Comparison of ENCODE assay signal across 11 cellular contexts in genomic region chr17:81517009-81517338, GRCh38. TPM values are rescaled to one million over a fixed set of nuclear protein-coding genes. Genes with fewer than 3 reads are reported as not detected.
A peak's percentile ranks its signal among the peaks of the same experiment; 100 is the strongest.
DNase-seq lines count a peak whose midpoint lies in the region; ATAC-seq, FAIRE-seq and TF ChIP-seq lines count a peak whose summit lies in the region.
"Had no signal": no experiment of that assay in that cellular context is flagged by ENCODE, and none has a peak within 500 bp of the region (broad histone marks: within the 10 kb centered on the region; RNA-seq: fewer than 3 reads in every experiment).

No MANE protein-coding gene starts in this region.

- peak overlapping the region; percentile 87 for H3K4me2 ChIP-seq in A549

- H3K27me3 Mint-ChIP-seq in IgD-negative memory B cell (no peaks in the 10 kb centered on the region), naive B cell (no peaks in the 10 kb centered on the region)
- H3K27me3 Mint-ChIP-seq in central memory CD8-positive, alpha-beta T cell: no peaks in the 10 kb centered on the region

- no peak for TF ChIP-seq RAD21 in A549 (conservative IDR thresholded peaks at IDR 0.05 in 1 of 2, IDR thresholded peaks at IDR 0.05 in 1 of 2)

- TF ChIP-seq CTCF in A549 (IDR thresholded peaks at IDR 0.05): no peak

- CTCF ChIA-PET in A549 (lab: Yijun Ruan, JAX): interaction anchor here (0.6 to 4.5 kb wide), 6 partner anchors 8 to 225 kb away, joined by 3 to 30 read pairs (median 6); no protein-coding TSS in a partner anchor

- H3K4me3 Mint-ChIP-seq in IgD-negative memory B cell (peak overlapping the region; percentile 89 to 96 (median 94)), naive B cell (peak overlapping the region; percentile 93 to 97 (median 96))
- H3K4me3 Mint-ChIP-seq in central memory CD8-positive, alpha-beta T cell: peak overlapping the region; percentile 85

- TF ChIP-seq EP300 in A549 (IDR thresholded peaks at IDR 0.05): no peak

- peaks cover under 1% of the 10 kb centered on the region for H3K36me3 Mint-ChIP-seq in IgD-negative memory B cell
- H3K36me3 Mint-ChIP-seq in central memory CD8-positive, alpha-beta T cell (ENCODE audit: insufficient read depth): peaks cover 23% of the 10 kb centered on the region
- no peaks in the 10 kb centered on the region for H3K36me3 Mint-ChIP-seq in naive B cell

- TF ChIP-seq POLR2A in A549 (IDR thresholded peaks at IDR 0.05; ENCODE audit: low read length): no peak

- FAIRE-seq in A549 (lab: Jason Lieb, UNC): no peak
- FAIRE-seq: endometrium had no signal

- peak overlapping the region in 1 of 2 experiments; percentile 99; a peak in 3 of 6 replicates for H3K27ac ChIP-seq in A549

- H3K9me3 ChIP-seq in A549: no peaks in the 10 kb centered on the region

- POLR2A ChIA-PET in A549 (lab: Yijun Ruan, JAX): no interaction called here

- H3K9me3 Mint-ChIP-seq in IgD-negative memory B cell (no peaks in the 10 kb centered on the region), naive B cell (no peaks in the 10 kb centered on the region)
- no peaks in the 10 kb centered on the region for H3K9me3 Mint-ChIP-seq in central memory CD8-positive, alpha-beta T cell
- H3K9me3 Mint-ChIP-seq: CD8-positive, alpha-beta memory T cell had no signal

- DNase-seq in A549 (ENCODE audit: low read depth in 1 of 2, low spot score in 1 of 2): no peak
- DNase-seq in central memory CD8-positive, alpha-beta T cell (ENCODE audit: low spot score in 2 of 2): no peak
- no peak for DNase-seq in naive B cell
- no peak for DNase-seq in 8988T
- no peak for DNase-seq in NCI-H1694 (lab: John Stamatoyannopoulos, UW)
- DNase-seq: CD8-positive, alpha-beta memory T cell; midbrain had no signal

- ATAC-seq in A549 (no peak), naive B cell (ENCODE audit: low read depth in 2 of 2) (no peak), HG02870 (IDR thresholded peaks at IDR 0.05; ENCODE audit: unreplicated experiment) (no peak), HG03439 (IDR thresholded peaks at IDR 0.05; ENCODE audit: unreplicated experiment) (no peak)
- no peak for ATAC-seq in central memory CD8-positive, alpha-beta T cell (replicated peaks; ENCODE audit: extremely low read depth, poor library complexity, severe bottlenecking)

- H3K4me3 ChIP-seq in A549: no peak overlapping the region

- H3K27ac Mint-ChIP-seq in IgD-negative memory B cell: peak overlapping the region; percentile 94 to 97 (median 96)
- H3K27ac Mint-ChIP-seq in central memory CD8-positive, alpha-beta T cell (ENCODE audit: low read depth): no peak overlapping the region
- peak overlapping the region; percentile 72 to 99 (median 92) for H3K27ac Mint-ChIP-seq in naive B cell

- H3K4me1 ChIP-seq in A549: peaks cover 43% of the 10 kb centered on the region

- WGBS in A549 (ENCODE audit: missing lambda C conversion rate): 90% methylated on average over 9 of the region's 9 CpGs

- H3K4me1 Mint-ChIP-seq in IgD-negative memory B cell (peaks cover 10 to 23% (median 22%) of the 10 kb centered on the region in 3 donors), naive B cell (peaks cover 16 to 39% (median 36%) of the 10 kb centered on the region in 3 donors)
- peaks cover 28% of the 10 kb centered on the region for H3K4me1 Mint-ChIP-seq in central memory CD8-positive, alpha-beta T cell

TF ChIP-seq in A549, 52 proteins besides CTCF, POLR2A, EP300 and RAD21:
- no peak for TF ChIP-seq EHF (CRISPR knock-in tag; IDR thresholded peaks at IDR 0.05)
- no peak for TF ChIP-seq HEYL (CRISPR knock-in tag; IDR thresholded peaks at IDR 0.05)
- no peak for TF ChIP-seq HES2 (IDR thresholded peaks at IDR 0.05)
- TF ChIP-seq ELK1 (IDR thresholded peaks at IDR 0.05; ENCODE audit: low read depth, low read length): no peak
- no peak for TF ChIP-seq KDM5A (IDR thresholded peaks at IDR 0.05)

RNA-seq across cellular contexts. Expression of gene ACTG1, which starts 4.4 kb away (rescaled TPM):
- polyA plus RNA-seq in A549 (2011; rRNA removed) (2,042 and 2,306 TPM in 2 replicates), A549 (2017; fragmentation: RNase III; extraction: RNeasy Plus Mini Kit Qiagen cat#74134 plus additional on column Dnase treatment) (7,182 to 8,782 TPM (median 7,263 TPM) in 3 replicates), IgD-negative memory B cell (1,302 TPM), naive B cell (ENCODE audit: low read depth in 6 of 6) (1,000 to 10,000 TPM in 1 of 6 donors, 100 to 1,000 TPM in 5; 664 to 1,094 (median 872) TPM)
- polyA plus RNA-seq in A549 (2012; cell fraction: cytosol; rRNA removed): 14,539 and 15,776 TPM in 2 replicates
- polyA plus RNA-seq in A549 (2012; cell fraction: nucleus; rRNA removed): 26,089 and 28,335 TPM in 2 replicates
- polyA minus RNA-seq in A549 (2011; rRNA and poly(A)+ RNA removed): 2,054 and 3,772 TPM in 2 replicates

RNA-seq across cellular contexts. Expression of gene FSCN2, which starts 11.2 kb away (rescaled TPM):
- polyA plus RNA-seq in A549 (2011; rRNA removed): 0.84 and 1.2 TPM in 2 replicates
- 0.74 and 1.1 TPM in 2 replicates for polyA plus RNA-seq in A549 (2012; cell fraction: cytosol; rRNA removed)
- 7.5 and 8.3 TPM in 2 replicates for polyA plus RNA-seq in A549 (2012; cell fraction: nucleus; rRNA removed)
- 1.3 to 1.7 TPM (median 1.3 TPM) in 3 replicates for polyA plus RNA-seq in A549 (2017; fragmentation: RNase III; extraction: RNeasy Plus Mini Kit Qiagen cat#74134 plus additional on column Dnase treatment)
- polyA minus RNA-seq in A549 (2011; rRNA and poly(A)+ RNA removed): 3.6 and 3.7 TPM in 2 replicates
- polyA plus RNA-seq in IgD-negative memory B cell: 0.83 TPM
- under 1 TPM in 5 of 6 donors, not detected in 1; 0.17 to 0.59 (median 0.39) TPM for polyA plus RNA-seq in naive B cell (ENCODE audit: low read depth in 6 of 6)
- polyA plus RNA-seq: CD8-positive, alpha-beta memory T cell had no signal

RNA-seq across cellular contexts. Expression of gene FAAP100, which starts 35.2 kb away (rescaled TPM):
- polyA plus RNA-seq in A549 (2011; rRNA removed) (5.4 and 7.2 TPM in 2 replicates), A549 (2017; fragmentation: RNase III; extraction: RNeasy Plus Mini Kit Qiagen cat#74134 plus additional on column Dnase treatment) (16.2 to 17.7 TPM (median 16.8 TPM) in 3 replicates), IgD-negative memory B cell (25.6 TPM), naive B cell (ENCODE audit: low read depth in 6 of 6) (10 to 100 TPM; 12.5 to 31.2 (median 15.1) TPM)
- 17.3 and 25.1 TPM in 2 replicates for polyA plus RNA-seq in A549 (2012; cell fraction: cytosol; rRNA removed)
- polyA plus RNA-seq in A549 (2012; cell fraction: nucleus; rRNA removed): 52.4 and 75.7 TPM in 2 replicates
- polyA minus RNA-seq in A549 (2011; rRNA and poly(A)+ RNA removed): 7.8 and 10.0 TPM in 2 replicates
